In the genomic region with DNA sequence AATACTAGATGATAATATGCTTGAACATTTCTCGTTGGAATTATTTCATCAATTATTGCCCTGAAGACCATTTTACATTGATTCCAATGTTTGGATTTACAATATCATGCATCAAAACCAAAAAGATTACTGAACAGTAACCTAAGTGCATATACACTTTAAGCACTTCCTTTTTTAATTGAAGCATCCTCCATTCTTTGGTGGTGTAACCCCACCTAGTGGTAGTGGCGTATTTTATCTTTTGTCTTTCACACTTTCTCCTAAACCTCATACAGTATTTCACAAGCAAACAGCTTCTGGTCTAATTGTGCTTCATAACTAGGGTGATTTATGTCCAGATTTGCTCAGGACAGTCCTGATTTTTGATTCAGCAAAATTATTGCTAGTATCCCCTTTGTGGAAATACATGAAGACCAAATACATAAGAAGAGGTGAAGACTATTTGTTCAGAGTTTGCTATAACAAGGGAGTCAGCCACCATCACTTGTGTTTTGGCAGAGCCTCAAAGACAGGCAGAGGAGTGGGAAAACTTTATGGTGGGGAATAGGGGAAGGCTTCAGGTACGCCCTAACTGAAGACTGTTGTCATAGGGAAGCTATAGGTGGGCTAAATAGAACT, we compare ENCODE assay signal across 8 cellular contexts. TPM values are rescaled to one million over a fixed set of nuclear protein-coding genes. Genes with fewer than 3 reads are reported as not detected.
DNase-seq lines count a peak whose midpoint lies in the region; ATAC-seq, FAIRE-seq and TF ChIP-seq lines count a peak whose summit lies in the region.

No MANE protein-coding gene starts in this region.

- peak; percentile 93 for FAIRE-seq in GM19239 (lab: Jason Lieb, UNC)

- no peak overlapping the region for H3K4me2 ChIP-seq in hepatocyte
- no peak overlapping the region for H3K4me2 ChIP-seq in smooth muscle cell

- POLR2A ChIA-PET in activated naive CD8-positive, alpha-beta T cell treated with anti-CD3 and anti-CD28 coated beads, Interleukin-2, amount 10 ng/mL, durations not matched to agents 7 days and 5 days (lab: Charles Lee), result interaction anchor here (0.9 to 2.0 kb wide), 5 partner anchors 71 to 219 kb away, joined by 3 to 9 read pairs (median 3); partner anchors contain the start of genes DEGS1 and FBXO28

- no peaks in the 10 kb centered on the region for H3K36me3 ChIP-seq in hepatocyte (replicated peaks; ENCODE audit: insufficient read depth, low read depth)
- no peaks in the 10 kb centered on the region for H3K36me3 ChIP-seq in smooth muscle cell (ENCODE audit: low read depth)

- peaks cover 12% of the 10 kb centered on the region for H3K79me2 ChIP-seq in hepatocyte
- H3K79me2 ChIP-seq in smooth muscle cell (ENCODE audit: low read depth), result peaks cover 14% of the 10 kb centered on the region

- H3K4me1 ChIP-seq in hepatocyte (ENCODE audit: insufficient read depth) (peaks cover 7% of the 10 kb centered on the region), smooth muscle cell (ENCODE audit: low read depth) (peaks cover 14% of the 10 kb centered on the region)

- no peaks in the 10 kb centered on the region for H3K27me3 ChIP-seq in hepatocyte
- H3K27me3 ChIP-seq in smooth muscle cell (ENCODE audit: low read depth), result no peaks in the 10 kb centered on the region

- no peaks in the 10 kb centered on the region for H4K20me1 ChIP-seq in hepatocyte (ENCODE audit: insufficient read depth, poor library complexity, severe bottlenecking)
- H4K20me1 ChIP-seq in smooth muscle cell (ENCODE audit: low read depth), result no peaks in the 10 kb centered on the region

- H3K9me3 ChIP-seq in hepatocyte (ENCODE audit: low read depth) (no peaks in the 10 kb centered on the region), smooth muscle cell (replicated peaks; ENCODE audit: low read depth) (no peaks in the 10 kb centered on the region)

- H2AFZ ChIP-seq in hepatocyte (no peak overlapping the region), smooth muscle cell (ENCODE audit: low read depth) (peak overlapping the region; percentile 64)

- peak overlapping the region; percentile 54 for H3K9ac ChIP-seq in smooth muscle cell (ENCODE audit: low read depth)

- H3K36me3 Mint-ChIP-seq in activated naive CD8-positive, alpha-beta T cell treated with anti-CD3 and anti-CD28 coated beads, Interleukin-2, amount 10 ng/mL, durations not matched to agents 7 days and 5 days, result peaks cover 4% of the 10 kb centered on the region

- no peaks in the 10 kb centered on the region for H3K9me3 Mint-ChIP-seq in activated naive CD8-positive, alpha-beta T cell treated with anti-CD3 and anti-CD28 coated beads, Interleukin-2, amount 10 ng/mL, durations not matched to agents 7 days and 5 days

- H3K4me3 ChIP-seq in hepatocyte (no peak overlapping the region), smooth muscle cell (no peak overlapping the region)

- peak overlapping the region; percentile 82 for H3K27ac Mint-ChIP-seq in activated naive CD8-positive, alpha-beta T cell treated with anti-CD3 and anti-CD28 coated beads, Interleukin-2, amount 10 ng/mL, durations not matched to agents 7 days and 5 days

- no peaks in the 10 kb centered on the region for H3F3A ChIP-seq in smooth muscle cell (ENCODE audit: low read depth)

- no peak overlapping the region for H3K27ac ChIP-seq in hepatocyte
- H3K27ac ChIP-seq in smooth muscle cell (ENCODE audit: low read depth), result peak overlapping the region; percentile 74

- H3K4me1 Mint-ChIP-seq in activated naive CD8-positive, alpha-beta T cell treated with anti-CD3 and anti-CD28 coated beads, Interleukin-2, amount 10 ng/mL, durations not matched to agents 7 days and 5 days, result peaks cover 30% of the 10 kb centered on the region

- peak; percentile 60 for DNase-seq in DMS53 treated with DMSO at 0.1 percent for 48 hours (lab: John Stamatoyannopoulos, UW; ENCODE audit: unreplicated experiment)
- DNase-seq in GM19239 (ENCODE audit: insufficient read length, low spot score), result no peak
- peak; percentile 58 for DNase-seq in NCI-H345 treated with DMSO at 0.1 percent for 48 hours (lab: John Stamatoyannopoulos, UW; ENCODE audit: unreplicated experiment)
- DNase-seq in activated naive CD8-positive, alpha-beta T cell treated with anti-CD3 and anti-CD28 coated beads, Interleukin-2, amount 10 ng/mL, durations not matched to agents 7 days and 5 days, result no peak
- peak; percentile 62 for DNase-seq in hepatocyte (ENCODE audit: low spot score)
- no peak for DNase-seq in smooth muscle cell (lab: John Stamatoyannopoulos, UW; ENCODE audit: unreplicated experiment)
- DNase-seq in stimulated activated CD4-positive, alpha-beta T cell treated with anti-CD3 and anti-CD28 coated beads, Interleukin-2, amount 100 ng/mL, for 24 hours, result no peak

- TF ChIP-seq CTCF in hepatocyte (IDR thresholded peaks at IDR 0.05; ENCODE audit: poor library complexity) (peak; percentile 63), smooth muscle cell (IDR thresholded peaks at IDR 0.05; ENCODE audit: borderline replicate concordance, insufficient read depth, poor library complexity, severe bottlenecking) (peak; percentile 44)

- WGBS in hepatocyte (ENCODE audit: low lambda C conversion rate, missing lambda C conversion rate), result 23% methylated on average over 3 of the region's 3 CpGs
- WGBS in smooth muscle cell (ENCODE audit: low lambda C conversion rate), result 19% methylated on average over 3 of the region's 3 CpGs

- ATAC-seq in HG03432 (IDR thresholded peaks at IDR 0.05; ENCODE audit: unreplicated experiment), result peak; percentile 48
- peak; percentile 53 for ATAC-seq in activated naive CD8-positive, alpha-beta T cell treated with anti-CD3 and anti-CD28 coated beads, Interleukin-2, amount 10 ng/mL, durations not matched to agents 7 days and 5 days (ENCODE audit: low read depth)

- H3K9me2 ChIP-seq in hepatocyte (replicated peaks; ENCODE audit: insufficient read depth), result no peaks in the 10 kb centered on the region

- no peaks in the 10 kb centered on the region for H3K27me3 Mint-ChIP-seq in activated naive CD8-positive, alpha-beta T cell treated with anti-CD3 and anti-CD28 coated beads, Interleukin-2, amount 10 ng/mL, durations not matched to agents 7 days and 5 days

- peak overlapping the region; percentile 56 for H3K4me3 Mint-ChIP-seq in activated naive CD8-positive, alpha-beta T cell treated with anti-CD3 and anti-CD28 coated beads, Interleukin-2, amount 10 ng/mL, durations not matched to agents 7 days and 5 days

RNA-seq across cellular contexts. Expression of gene NVL, which starts 3.4 kb away (rescaled TPM):
- 10 to 100 TPM; 44.1 to 52.7 TPM for total RNA-seq in activated naive CD8-positive, alpha-beta T cell treated with anti-CD3 and anti-CD28 coated beads, Interleukin-2, amount 10 ng/mL, durations not matched to agents 7 days and 5 days
- total RNA-seq in hepatocyte (28.9 and 34.7 TPM in 2 replicates), smooth muscle cell (22.1 and 35.4 TPM in 2 replicates)
- polyA plus RNA-seq in hepatocyte (15.9 and 16.5 TPM in 2 replicates), smooth muscle cell (17.3 and 18.4 TPM in 2 replicates)

RNA-seq across cellular contexts. Expression of gene CNIH4, which starts 23.3 kb away (rescaled TPM):
- 10 to 100 TPM; 42.3 to 43.1 TPM for total RNA-seq in activated naive CD8-positive, alpha-beta T cell treated with anti-CD3 and anti-CD28 coated beads, Interleukin-2, amount 10 ng/mL, durations not matched to agents 7 days and 5 days
- total RNA-seq in hepatocyte (62.7 and 76.2 TPM in 2 replicates), smooth muscle cell (61.4 and 69.5 TPM in 2 replicates)
- polyA plus RNA-seq in hepatocyte (96.6 and 106 TPM in 2 replicates), smooth muscle cell (121 and 125 TPM in 2 replicates)

Comparison
In these comparisons a context has a peak if more than half of its experiments do, and no peak if none do; other contexts are left out.
1. DNase-seq: peak in DMS53 treated with DMSO at 0.1 percent for 48 hours (single experiment), NCI-H345 treated with DMSO at 0.1 percent for 48 hours (single experiment) and hepatocyte (single experiment); none in GM19239 (single experiment), activated naive CD8-positive, alpha-beta T cell treated with anti-CD3 and anti-CD28 coated beads, Interleukin-2, amount 10 ng/mL, durations not matched to agents 7 days and 5 days (single experiment), smooth muscle cell (single experiment) and stimulated activated CD4-positive, alpha-beta T cell treated with anti-CD3 and anti-CD28 coated beads, Interleukin-2, amount 100 ng/mL, for 24 hours (0 of 2).